15 cellular contexts compared by ENCODE assay signal in the genomic region with DNA sequence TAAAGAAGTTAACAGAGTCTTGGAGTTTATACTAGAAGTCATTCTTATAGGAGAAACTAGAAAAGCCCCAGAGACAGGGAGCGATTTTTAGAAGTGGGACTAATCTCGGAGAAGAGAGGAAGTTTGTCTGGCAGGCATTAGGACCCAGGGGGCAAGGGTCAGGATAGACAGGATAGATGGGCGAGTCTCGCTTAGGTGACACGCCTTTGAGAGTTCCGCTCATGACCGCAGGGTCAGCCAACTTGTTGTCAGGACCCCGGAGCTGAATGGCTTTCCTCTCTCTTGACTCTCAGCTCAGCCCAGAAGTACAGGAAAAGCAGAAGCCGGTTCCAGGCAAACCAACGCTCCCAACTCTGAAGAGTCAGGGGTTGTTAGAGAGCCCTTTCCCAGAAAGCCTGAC. TPM values are rescaled to one million over a fixed set of nuclear protein-coding genes. Genes with fewer than 3 reads are reported as not detected.
"Had no signal": no experiment of that assay in that cellular context is flagged by ENCODE, and none has a peak within 500 bp of the region (broad histone marks: within the 10 kb centered on the region; RNA-seq: fewer than 3 reads in every experiment).

No MANE protein-coding gene starts in this region.

RNA-seq across cellular contexts. Expression of a gene that starts 51.5 kb away (rescaled TPM):
- total RNA-seq: cardiac septum, colonic mucosa, dermis blood vessel endothelial cell, left lobe of liver, mammary epithelial cell, mucosa of gallbladder, myocyte, natural killer cell, posterior vena cava, right atrium auricular region, sigmoid colon, stomach, thoracic aorta, transverse colon, urinary bladder had no signal
- polyA plus RNA-seq: mammary epithelial cell, sigmoid colon, urinary bladder had no signal
